22 cellular contexts compared by ENCODE assay signal in the genomic region with DNA sequence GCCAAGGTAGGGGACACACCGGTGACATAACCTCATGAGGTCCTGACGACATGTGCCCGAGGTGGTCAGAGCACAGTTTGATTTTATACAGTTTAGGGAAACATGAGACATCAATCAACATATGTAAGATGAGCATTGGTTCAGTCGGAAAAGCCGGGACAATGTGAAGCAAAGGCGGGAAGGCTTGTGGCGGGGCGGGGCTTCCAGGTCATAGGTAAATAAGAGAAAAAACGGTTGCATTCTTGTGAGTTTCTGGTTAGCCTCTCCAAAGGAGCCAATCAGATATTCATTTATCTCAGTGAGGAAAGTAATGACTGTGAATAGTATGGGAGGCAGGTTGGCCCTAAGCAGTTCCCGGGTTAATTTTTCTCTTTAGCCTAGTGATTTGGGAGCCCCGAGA.
DNase-seq lines count a peak whose midpoint lies in the region; ATAC-seq and TF ChIP-seq lines count a peak whose summit lies in the region.
"Had no signal": no experiment of that assay in that cellular context is flagged by ENCODE, and none has a peak within 500 bp of the region (broad histone marks: within the 10 kb centered on the region; RNA-seq: fewer than 3 reads in every experiment).

No MANE protein-coding gene starts in this region.

- no peak overlapping the region for H3K4me2 ChIP-seq in H9 (ENCODE audit: insufficient read depth, insufficient read length, low read length)
- H3K4me2 ChIP-seq: A549; BLaER1 treated with 17β-estradiol and CSF1 and Interleukin-3, amounts not matched to agents 10 nM and 100 nM had no signal

- no peaks in the 10 kb centered on the region for H4K20me1 ChIP-seq in H9 (ENCODE audit: control insufficient read depth, insufficient read depth, insufficient read length)
- H4K20me1 ChIP-seq: BLaER1 treated with 17β-estradiol and CSF1 and Interleukin-3, amounts not matched to agents 10 nM and 100 nM had no signal

- H3K4me1 ChIP-seq in HUES48 (ENCODE audit: control insufficient read depth, insufficient read depth, low read length) (peaks cover 43% of the 10 kb centered on the region), endodermal cell (ENCODE audit: control insufficient read depth, insufficient read depth, low read length) (peaks cover 26% of the 10 kb centered on the region), H9 (ENCODE audit: insufficient read depth, low read length) (peaks cover 11% of the 10 kb centered on the region)
- H3K4me1 ChIP-seq: A549; BE2C; BLaER1 treated with 17β-estradiol and CSF1 and Interleukin-3, amounts not matched to agents 10 nM and 100 nM had no signal

- H3K14ac ChIP-seq in H9 (ENCODE audit: insufficient read depth, low read length), result no peak overlapping the region

- H3K23me2 ChIP-seq in H9 (ENCODE audit: insufficient read length, low read depth, low read length, poor library complexity, severe bottlenecking), result no peaks in the 10 kb centered on the region

- no peak overlapping the region for H4K8ac ChIP-seq in H9 (replicated peaks; ENCODE audit: insufficient read length, low read depth, low read length)

- H3K4ac ChIP-seq in H9 (ENCODE audit: low read depth, low read length), result no peak overlapping the region

- H3K27me3 ChIP-seq in HUES48 (ENCODE audit: control insufficient read depth, insufficient read depth, low read length) (no peaks in the 10 kb centered on the region), endodermal cell (ENCODE audit: control insufficient read depth, insufficient read depth, low read length, poor library complexity, severe bottlenecking) (no peaks in the 10 kb centered on the region), H9 (ENCODE audit: insufficient read depth, low read length) (no peaks in the 10 kb centered on the region)
- H3K27me3 ChIP-seq: BE2C; BLaER1 treated with 17β-estradiol and CSF1 and Interleukin-3, amounts not matched to agents 10 nM and 100 nM had no signal

- H2BK120ac ChIP-seq in H9 (ENCODE audit: low read depth, low read length, poor library complexity, severe bottlenecking), result no peak overlapping the region

- H3K9me3 Mint-ChIP-seq in endodermal cell (no peaks in the 10 kb centered on the region), H9 (no peaks in the 10 kb centered on the region)
- H3K9me3 Mint-ChIP-seq: CD4-positive, alpha-beta T cell had no signal

- H2AFZ ChIP-seq in H9 (ENCODE audit: low read length), result no peak overlapping the region

- H2BK15ac ChIP-seq in H9 (ENCODE audit: low read depth, low read length), result no peak overlapping the region

- H3T11ph ChIP-seq in H9 (ENCODE audit: low read length), result no peak overlapping the region

- no peak for ATAC-seq in GM21786 (IDR thresholded peaks at IDR 0.05; ENCODE audit: unreplicated experiment)
- ATAC-seq: A549, HCT116 had no signal

- no peak overlapping the region for H2BK5ac ChIP-seq in H9 (ENCODE audit: insufficient read length, low read length)

- H2AK5ac ChIP-seq in H9 (ENCODE audit: insufficient read length, low read length), result no peak overlapping the region

- H4K5ac ChIP-seq in H9 (ENCODE audit: insufficient read length, low read depth, low read length), result no peak overlapping the region

- H3K79me2 ChIP-seq in H9 (ENCODE audit: insufficient read depth, low read length), result no peaks in the 10 kb centered on the region

- H3K4me3 Mint-ChIP-seq in endodermal cell, result no peak overlapping the region
- H3K4me3 Mint-ChIP-seq in H9, result no peak overlapping the region
- H3K4me3 Mint-ChIP-seq: CD14-positive monocyte; CD4-positive, alpha-beta T cell; CD8-positive, alpha-beta memory T cell had no signal

- no peak overlapping the region for H3K27ac Mint-ChIP-seq in endodermal cell
- no peak overlapping the region for H3K27ac Mint-ChIP-seq in H9
- H3K27ac Mint-ChIP-seq: CD14-positive monocyte; CD4-positive, alpha-beta T cell; CD8-positive, alpha-beta memory T cell had no signal

- H2BK20ac ChIP-seq in H9 (ENCODE audit: low read depth, low read length, poor library complexity, severe bottlenecking), result no peak overlapping the region

- H3K18ac ChIP-seq in H9 (ENCODE audit: insufficient read length, low read depth, low read length), result no peak overlapping the region

- H3K9ac ChIP-seq in HUES48 (ENCODE audit: low read depth, low read length) (no peak overlapping the region), endodermal cell (ENCODE audit: extremely low read depth, low read length, poor library complexity, severe bottlenecking) (no peak overlapping the region), H9 (ENCODE audit: extremely low read depth, insufficient read length, low read length) (no peak overlapping the region)
- H3K9ac ChIP-seq: BLaER1 treated with 17β-estradiol and CSF1 and Interleukin-3, amounts not matched to agents 10 nM and 100 nM had no signal

- no peak overlapping the region for H4K91ac ChIP-seq in H9 (ENCODE audit: insufficient read length, low read depth, low read length)

- DNase-seq in ELF-1 (ENCODE audit: low read depth, low spot score) (peak; percentile 23), endodermal cell (peak; percentile 60), NOMO-1 (lab: John Stamatoyannopoulos, UW; ENCODE audit: unreplicated experiment in 2 of 2) (no peak), H9 (no peak)
- DNase-seq: 8988T; ACHN; AML-193; BE2C; CD4-positive, alpha-beta T cell; CD8-positive, alpha-beta memory T cell; DMS 273 treated with DMSO at 0.1 percent for 48 hours; DMS79; EL; GF-D8; GOT3; H7 had no signal

- H3K27ac ChIP-seq in HUES48 (ENCODE audit: low read depth, low read length), result peak overlapping the region; percentile 40
- H3K27ac ChIP-seq in endodermal cell (ENCODE audit: low read depth, low read length), result no peak overlapping the region
- H3K27ac ChIP-seq in H9 (ENCODE audit: insufficient read length, low read depth, low read length), result no peak overlapping the region
- H3K27ac ChIP-seq: A549; BLaER1 treated with 17β-estradiol and CSF1 and Interleukin-3, amounts not matched to agents 10 nM and 100 nM had no signal

- H3K36me3 Mint-ChIP-seq in endodermal cell (ENCODE audit: low read depth) (no peaks in the 10 kb centered on the region), H9 (ENCODE audit: insufficient read depth in 1 of 3, low read depth in 3 of 3) (no peaks in the 10 kb centered on the region)
- H3K36me3 Mint-ChIP-seq: CD14-positive monocyte; CD8-positive, alpha-beta memory T cell had no signal

- 76 to 100% methylated on average over 3 to 9 of the region's 11 CpGs for WGBS in endodermal cell (ENCODE audit: insufficient coverage in 1 of 2, insufficient read length in 1 of 2), 2 experiments
- no CpG with 5 or more reads among the region's 11 CpGs for WGBS in H9 (ENCODE audit: extremely low coverage, insufficient read length, low lambda C conversion rate)

- no peaks in the 10 kb centered on the region for H3K36me3 ChIP-seq in HUES48 (ENCODE audit: control insufficient read depth, insufficient read depth, low read length)
- no peaks in the 10 kb centered on the region for H3K36me3 ChIP-seq in endodermal cell (ENCODE audit: control insufficient read depth, insufficient read depth, low read length)
- H3K36me3 ChIP-seq: BE2C; BLaER1 treated with 17β-estradiol and CSF1 and Interleukin-3, amounts not matched to agents 10 nM and 100 nM had no signal

- no peaks in the 10 kb centered on the region for H3K27me3 Mint-ChIP-seq in endodermal cell (ENCODE audit: insufficient read depth)
- H3K27me3 Mint-ChIP-seq in H9 (ENCODE audit: low read depth), result peaks cover 4% of the 10 kb centered on the region

- no peak overlapping the region for H3K56ac ChIP-seq in H9 (ENCODE audit: insufficient read length, low read depth, low read length)

- H3K4me3 ChIP-seq in HUES48 (ENCODE audit: low read depth, low read length) (no peak overlapping the region), endodermal cell (ENCODE audit: low read length) (no peak overlapping the region)
- H3K4me3 ChIP-seq: A549; BLaER1 treated with 17β-estradiol and CSF1 and Interleukin-3, amounts not matched to agents 10 nM and 100 nM had no signal

- no peaks in the 10 kb centered on the region for H3K79me1 ChIP-seq in H9 (ENCODE audit: insufficient read depth, low read depth, low read length, poor library complexity, severe bottlenecking)

- H3K9me3 ChIP-seq in HUES48 (ENCODE audit: control insufficient read depth, insufficient read depth, low read length), result no peaks in the 10 kb centered on the region
- H3K9me3 ChIP-seq in endodermal cell (ENCODE audit: control insufficient read depth, low read length), result peaks cover 5% of the 10 kb centered on the region
- no peaks in the 10 kb centered on the region for H3K9me3 ChIP-seq in H9 (ENCODE audit: control insufficient read depth, low read depth, low read length)
- H3K9me3 ChIP-seq: A549; BE2C; BLaER1 treated with 17β-estradiol and CSF1 and Interleukin-3, amounts not matched to agents 10 nM and 100 nM had no signal

- H3K23ac ChIP-seq in H9 (ENCODE audit: insufficient read length, low read depth, low read length), result no peak overlapping the region

- H3K4me1 Mint-ChIP-seq in endodermal cell (peaks cover 39% of the 10 kb centered on the region), H9 (peaks cover 45 to 47% of the 10 kb centered on the region in 2 experiments)
- H3K4me1 Mint-ChIP-seq: CD14-positive monocyte; CD8-positive, alpha-beta memory T cell had no signal

- H2BK12ac ChIP-seq in H9 (ENCODE audit: insufficient read length, low read depth, low read length), result no peak overlapping the region

- TF ChIP-seq CTCF in endodermal cell (conservative IDR thresholded peaks at IDR 0.05) (no peak), H9 (conservative IDR thresholded peaks at IDR 0.05) (no peak)

Comparison
In these comparisons a context has a peak if more than half of its experiments do, and no peak if none do; other contexts are left out.
1. DNase-seq: peak in ELF-1 (single experiment) and endodermal cell (single experiment); none in NOMO-1 (0 of 2) and H9 (single experiment).